ENCODE assay signal across 1 cellular context in the genomic region with DNA sequence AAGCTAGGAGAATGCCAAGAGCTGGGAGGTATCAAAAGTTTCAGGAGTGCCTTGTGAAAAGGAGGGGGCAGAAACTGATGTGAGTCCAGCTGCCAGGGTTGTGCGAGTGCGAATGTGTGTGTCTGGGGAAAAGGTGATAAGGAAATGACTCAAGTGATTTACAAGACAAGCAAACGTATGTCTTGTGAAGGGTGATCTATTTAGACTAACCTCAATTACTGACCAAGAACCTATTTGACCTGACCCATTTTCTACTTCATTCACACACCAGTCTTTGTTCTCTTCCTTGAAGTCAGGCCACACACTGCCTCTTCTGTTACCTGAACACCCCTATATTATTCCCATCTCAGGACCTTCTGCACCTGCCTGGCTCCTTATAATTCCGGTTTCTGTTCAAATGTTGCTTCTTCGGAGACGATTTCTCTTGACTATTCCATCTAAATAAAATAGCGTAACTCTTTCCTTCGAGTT.
TF ChIP-seq lines count a peak whose summit lies in the region.

No MANE protein-coding gene starts in this region.

TF ChIP-seq in K562, 482 proteins besides CTCF, POLR2A, EP300 and RAD21 (continued from another document and continues in another):
- TF ChIP-seq, protein P1, sequence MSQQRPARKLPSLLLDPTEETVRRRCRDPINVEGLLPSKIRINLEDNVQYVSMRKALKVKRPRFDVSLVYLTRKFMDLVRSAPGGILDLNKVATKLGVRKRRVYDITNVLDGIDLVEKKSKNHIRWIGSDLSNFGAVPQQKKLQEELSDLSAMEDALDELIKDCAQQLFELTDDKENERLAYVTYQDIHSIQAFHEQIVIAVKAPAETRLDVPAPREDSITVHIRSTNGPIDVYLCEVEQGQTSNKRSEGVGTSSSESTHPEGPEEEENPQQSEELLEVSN (IDR thresholded peaks at IDR 0.05; ENCODE audit: borderline replicate concordance in 1 of 2, extremely low read depth in 1 of 2, insufficient read depth in 1 of 2, insufficient read length in 1 of 2, low read depth in 1 of 2, low read length in 1 of 2, poor library complexity in 1 of 2, severe bottlenecking in 1 of 2), result no peak
- no peak for TF ChIP-seq ZNF778 (CRISPR knock-in tag; IDR thresholded peaks at IDR 0.05)
- TF ChIP-seq, protein P2, sequence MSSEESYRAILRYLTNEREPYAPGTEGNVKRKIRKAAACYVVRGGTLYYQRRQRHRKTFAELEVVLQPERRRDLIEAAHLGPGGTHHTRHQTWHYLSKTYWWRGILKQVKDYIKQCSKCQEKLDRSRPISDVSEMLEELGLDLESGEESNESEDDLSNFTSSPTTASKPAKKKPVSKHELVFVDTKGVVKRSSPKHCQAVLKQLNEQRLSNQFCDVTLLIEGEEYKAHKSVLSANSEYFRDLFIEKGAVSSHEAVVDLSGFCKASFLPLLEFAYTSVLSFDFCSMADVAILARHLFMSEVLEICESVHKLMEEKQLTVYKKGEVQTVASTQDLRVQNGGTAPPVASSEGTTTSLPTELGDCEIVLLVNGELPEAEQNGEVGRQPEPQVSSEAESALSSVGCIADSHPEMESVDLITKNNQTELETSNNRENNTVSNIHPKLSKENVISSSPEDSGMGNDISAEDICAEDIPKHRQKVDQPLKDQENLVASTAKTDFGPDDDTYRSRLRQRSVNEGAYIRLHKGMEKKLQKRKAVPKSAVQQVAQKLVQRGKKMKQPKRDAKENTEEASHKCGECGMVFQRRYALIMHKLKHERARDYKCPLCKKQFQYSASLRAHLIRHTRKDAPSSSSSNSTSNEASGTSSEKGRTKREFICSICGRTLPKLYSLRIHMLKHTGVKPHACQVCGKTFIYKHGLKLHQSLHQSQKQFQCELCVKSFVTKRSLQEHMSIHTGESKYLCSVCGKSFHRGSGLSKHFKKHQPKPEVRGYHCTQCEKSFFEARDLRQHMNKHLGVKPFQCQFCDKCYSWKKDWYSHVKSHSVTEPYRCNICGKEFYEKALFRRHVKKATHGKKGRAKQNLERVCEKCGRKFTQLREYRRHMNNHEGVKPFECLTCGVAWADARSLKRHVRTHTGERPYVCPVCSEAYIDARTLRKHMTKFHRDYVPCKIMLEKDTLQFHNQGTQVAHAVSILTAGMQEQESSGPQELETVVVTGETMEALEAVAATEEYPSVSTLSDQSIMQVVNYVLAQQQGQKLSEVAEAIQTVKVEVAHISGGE (CRISPR knock-in tag; IDR thresholded peaks at IDR 0.05), result no peak
- TF ChIP-seq HDAC3 (IDR thresholded peaks at IDR 0.05; ENCODE audit: borderline replicate concordance, partially characterized antibody), result peak; percentile 93
- TF ChIP-seq MYNN (IDR thresholded peaks at IDR 0.05), result peak; percentile 91
- TF ChIP-seq MYNN (CRISPR knock-in tag; IDR thresholded peaks at IDR 0.05), result no peak
- TF ChIP-seq CHCHD3 (CRISPR knock-in tag; IDR thresholded peaks at IDR 0.05), result no peak
- no peak for TF ChIP-seq ASH1L (IDR thresholded peaks at IDR 0.05; ENCODE audit: borderline replicate concordance, low read depth, partially characterized antibody)
- no peak for TF ChIP-seq NCOA4 (IDR thresholded peaks at IDR 0.05; ENCODE audit: partially characterized antibody)
- peak; percentile 82 for TF ChIP-seq FOXM1 (IDR thresholded peaks at IDR 0.05; ENCODE audit: low read depth)
- no peak for TF ChIP-seq FOXM1 (CRISPR knock-in tag; IDR thresholded peaks at IDR 0.05; ENCODE audit: low read depth)
- TF ChIP-seq, protein P3, sequence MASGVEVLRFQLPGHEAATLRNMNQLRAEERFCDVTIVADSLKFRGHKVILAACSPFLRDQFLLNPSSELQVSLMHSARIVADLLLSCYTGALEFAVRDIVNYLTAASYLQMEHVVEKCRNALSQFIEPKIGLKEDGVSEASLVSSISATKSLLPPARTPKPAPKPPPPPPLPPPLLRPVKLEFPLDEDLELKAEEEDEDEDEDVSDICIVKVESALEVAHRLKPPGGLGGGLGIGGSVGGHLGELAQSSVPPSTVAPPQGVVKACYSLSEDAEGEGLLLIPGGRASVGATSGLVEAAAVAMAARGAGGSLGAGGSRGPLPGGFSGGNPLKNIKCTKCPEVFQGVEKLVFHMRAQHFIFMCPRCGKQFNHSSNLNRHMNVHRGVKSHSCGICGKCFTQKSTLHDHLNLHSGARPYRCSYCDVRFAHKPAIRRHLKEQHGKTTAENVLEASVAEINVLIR (CRISPR knock-in tag; IDR thresholded peaks at IDR 0.05), result no peak
- TF ChIP-seq, protein P4, sequence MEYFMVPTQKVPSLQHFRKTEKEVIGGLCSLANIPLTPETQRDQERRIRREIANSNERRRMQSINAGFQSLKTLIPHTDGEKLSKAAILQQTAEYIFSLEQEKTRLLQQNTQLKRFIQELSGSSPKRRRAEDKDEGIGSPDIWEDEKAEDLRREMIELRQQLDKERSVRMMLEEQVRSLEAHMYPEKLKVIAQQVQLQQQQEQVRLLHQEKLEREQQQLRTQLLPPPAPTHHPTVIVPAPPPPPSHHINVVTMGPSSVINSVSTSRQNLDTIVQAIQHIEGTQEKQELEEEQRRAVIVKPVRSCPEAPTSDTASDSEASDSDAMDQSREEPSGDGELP (CRISPR knock-in tag; IDR thresholded peaks at IDR 0.05; ENCODE audit: borderline replicate concordance), result peak; percentile 67
- TF ChIP-seq ZFP30 (CRISPR knock-in tag; IDR thresholded peaks at IDR 0.05; ENCODE audit: borderline replicate concordance), result no peak
- no peak for TF ChIP-seq KLF10 (CRISPR knock-in tag; IDR thresholded peaks at IDR 0.05)
- 0 out of 2 replicates have a peak, but pooled peaks have one; percentile 29 for TF ChIP-seq NFATC3 (IDR thresholded peaks at IDR 0.05)
- TF ChIP-seq XRCC3 (IDR thresholded peaks at IDR 0.05), result no peak
- TF ChIP-seq ZNF561 (CRISPR knock-in tag; conservative IDR thresholded peaks at IDR 0.05), result no peak
- TF ChIP-seq EGR1 (conservative IDR thresholded peaks at IDR 0.05), result peak; percentile 62
- TF ChIP-seq L3MBTL2 (IDR thresholded peaks at IDR 0.05), result no peak
- no peak for TF ChIP-seq ZNF75A (CRISPR knock-in tag; IDR thresholded peaks at IDR 0.05)
- TF ChIP-seq ZBED1 (IDR thresholded peaks at IDR 0.05), result 0 out of 2 replicates have a peak, but pooled peaks have one; percentile 43
- no peak for TF ChIP-seq SIN3B (IDR thresholded peaks at IDR 0.05; ENCODE audit: low read depth)
- TF ChIP-seq, protein P5, sequence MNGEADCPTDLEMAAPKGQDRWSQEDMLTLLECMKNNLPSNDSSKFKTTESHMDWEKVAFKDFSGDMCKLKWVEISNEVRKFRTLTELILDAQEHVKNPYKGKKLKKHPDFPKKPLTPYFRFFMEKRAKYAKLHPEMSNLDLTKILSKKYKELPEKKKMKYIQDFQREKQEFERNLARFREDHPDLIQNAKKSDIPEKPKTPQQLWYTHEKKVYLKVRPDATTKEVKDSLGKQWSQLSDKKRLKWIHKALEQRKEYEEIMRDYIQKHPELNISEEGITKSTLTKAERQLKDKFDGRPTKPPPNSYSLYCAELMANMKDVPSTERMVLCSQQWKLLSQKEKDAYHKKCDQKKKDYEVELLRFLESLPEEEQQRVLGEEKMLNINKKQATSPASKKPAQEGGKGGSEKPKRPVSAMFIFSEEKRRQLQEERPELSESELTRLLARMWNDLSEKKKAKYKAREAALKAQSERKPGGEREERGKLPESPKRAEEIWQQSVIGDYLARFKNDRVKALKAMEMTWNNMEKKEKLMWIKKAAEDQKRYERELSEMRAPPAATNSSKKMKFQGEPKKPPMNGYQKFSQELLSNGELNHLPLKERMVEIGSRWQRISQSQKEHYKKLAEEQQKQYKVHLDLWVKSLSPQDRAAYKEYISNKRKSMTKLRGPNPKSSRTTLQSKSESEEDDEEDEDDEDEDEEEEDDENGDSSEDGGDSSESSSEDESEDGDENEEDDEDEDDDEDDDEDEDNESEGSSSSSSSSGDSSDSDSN (IDR thresholded peaks at IDR 0.05; ENCODE audit: borderline replicate concordance in 1 of 2, low read depth in 2 of 2, low read length in 2 of 2), result no peak
- no peak for TF ChIP-seq ZNF584 (CRISPR knock-in tag; IDR thresholded peaks at IDR 0.05; ENCODE audit: low read depth)
- peak in 1 of 2 experiments; percentile 74 for TF ChIP-seq NCOA2 (IDR thresholded peaks at IDR 0.05; ENCODE audit: partially characterized antibody in 2 of 2)
- TF ChIP-seq, protein P6, sequence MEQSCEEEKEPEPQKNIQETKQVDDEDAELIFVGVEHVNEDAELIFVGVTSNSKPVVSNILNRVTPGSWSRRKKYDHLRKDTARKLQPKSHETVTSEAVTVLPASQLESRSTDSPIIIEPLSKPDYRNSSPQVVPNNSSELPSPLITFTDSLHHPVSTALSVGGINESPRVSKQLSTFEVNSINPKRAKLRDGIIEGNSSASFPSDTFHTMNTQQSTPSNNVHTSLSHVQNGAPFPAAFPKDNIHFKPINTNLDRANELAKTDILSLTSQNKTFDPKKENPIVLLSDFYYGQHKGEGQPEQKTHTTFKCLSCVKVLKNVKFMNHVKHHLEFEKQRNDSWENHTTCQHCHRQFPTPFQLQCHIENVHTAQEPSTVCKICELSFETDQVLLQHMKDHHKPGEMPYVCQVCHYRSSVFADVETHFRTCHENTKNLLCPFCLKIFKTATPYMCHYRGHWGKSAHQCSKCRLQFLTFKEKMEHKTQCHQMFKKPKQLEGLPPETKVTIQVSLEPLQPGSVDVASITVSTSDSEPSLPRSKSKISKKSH (CRISPR knock-in tag; IDR thresholded peaks at IDR 0.05), result no peak
- TF ChIP-seq ILK (tag; IDR thresholded peaks at IDR 0.05; ENCODE audit: borderline replicate concordance, low read depth), result no peak
- TF ChIP-seq ZKSCAN8 (CRISPR knock-in tag; IDR thresholded peaks at IDR 0.05), result no peak
- peak; percentile 97 for TF ChIP-seq JUND (IDR thresholded peaks at IDR 0.05; ENCODE audit: borderline replicate concordance, low read depth, low read length)
- peak; percentile 97; the same call in 2 of the 3 replicates for TF ChIP-seq JUND (tag; IDR thresholded peaks at IDR 0.05; ENCODE audit: borderline replicate concordance, low read depth, low read length)
- TF ChIP-seq TAF9B (IDR thresholded peaks at IDR 0.05; ENCODE audit: partially characterized antibody), result peak; percentile 77
- TF ChIP-seq, protein P7, sequence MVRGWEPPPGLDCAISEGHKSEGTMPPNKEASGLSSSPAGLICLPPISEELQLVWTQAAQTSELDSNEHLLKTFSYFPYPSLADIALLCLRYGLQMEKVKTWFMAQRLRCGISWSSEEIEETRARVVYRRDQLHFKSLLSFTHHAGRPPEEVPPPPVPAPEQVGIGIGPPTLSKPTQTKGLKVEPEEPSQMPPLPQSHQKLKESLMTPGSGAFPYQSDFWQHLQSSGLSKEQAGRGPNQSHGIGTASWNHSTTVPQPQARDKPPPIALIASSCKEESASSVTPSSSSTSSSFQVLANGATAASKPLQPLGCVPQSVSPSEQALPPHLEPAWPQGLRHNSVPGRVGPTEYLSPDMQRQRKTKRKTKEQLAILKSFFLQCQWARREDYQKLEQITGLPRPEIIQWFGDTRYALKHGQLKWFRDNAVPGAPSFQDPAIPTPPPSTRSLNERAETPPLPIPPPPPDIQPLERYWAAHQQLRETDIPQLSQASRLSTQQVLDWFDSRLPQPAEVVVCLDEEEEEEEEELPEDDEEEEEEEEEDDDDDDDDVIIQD (CRISPR knock-in tag; IDR thresholded peaks at IDR 0.05), result no peak
- no peak for TF ChIP-seq SAP30 (IDR thresholded peaks at IDR 0.05; ENCODE audit: borderline replicate concordance, insufficient read depth, low read depth, low read length, poor library complexity, severe bottlenecking)
- TF ChIP-seq ZNF146 (CRISPR knock-in tag; IDR thresholded peaks at IDR 0.05; ENCODE audit: unreplicated experiment), result no peak
- TF ChIP-seq, protein P8, sequence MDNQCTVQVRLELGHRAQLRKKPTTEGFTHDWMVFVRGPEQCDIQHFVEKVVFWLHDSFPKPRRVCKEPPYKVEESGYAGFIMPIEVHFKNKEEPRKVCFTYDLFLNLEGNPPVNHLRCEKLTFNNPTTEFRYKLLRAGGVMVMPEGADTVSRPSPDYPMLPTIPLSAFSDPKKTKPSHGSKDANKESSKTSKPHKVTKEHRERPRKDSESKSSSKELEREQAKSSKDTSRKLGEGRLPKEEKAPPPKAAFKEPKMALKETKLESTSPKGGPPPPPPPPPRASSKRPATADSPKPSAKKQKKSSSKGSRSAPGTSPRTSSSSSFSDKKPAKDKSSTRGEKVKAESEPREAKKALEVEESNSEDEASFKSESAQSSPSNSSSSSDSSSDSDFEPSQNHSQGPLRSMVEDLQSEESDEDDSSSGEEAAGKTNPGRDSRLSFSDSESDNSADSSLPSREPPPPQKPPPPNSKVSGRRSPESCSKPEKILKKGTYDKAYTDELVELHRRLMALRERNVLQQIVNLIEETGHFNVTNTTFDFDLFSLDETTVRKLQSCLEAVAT (IDR thresholded peaks at IDR 0.05), result peak in 1 of 2 experiments; percentile 41; a peak in 2 of 4 replicates
- TF ChIP-seq, protein P9, sequence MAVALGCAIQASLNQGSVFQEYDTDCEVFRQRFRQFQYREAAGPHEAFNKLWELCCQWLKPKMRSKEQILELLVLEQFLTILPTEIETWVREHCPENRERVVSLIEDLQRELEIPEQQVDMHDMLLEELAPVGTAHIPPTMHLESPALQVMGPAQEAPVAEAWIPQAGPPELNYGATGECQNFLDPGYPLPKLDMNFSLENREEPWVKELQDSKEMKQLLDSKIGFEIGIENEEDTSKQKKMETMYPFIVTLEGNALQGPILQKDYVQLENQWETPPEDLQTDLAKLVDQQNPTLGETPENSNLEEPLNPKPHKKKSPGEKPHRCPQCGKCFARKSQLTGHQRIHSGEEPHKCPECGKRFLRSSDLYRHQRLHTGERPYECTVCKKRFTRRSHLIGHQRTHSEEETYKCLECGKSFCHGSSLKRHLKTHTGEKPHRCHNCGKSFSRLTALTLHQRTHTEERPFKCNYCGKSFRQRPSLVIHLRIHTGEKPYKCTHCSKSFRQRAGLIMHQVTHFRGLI (CRISPR knock-in tag; IDR thresholded peaks at IDR 0.05), result no peak
- TF ChIP-seq RBBP5 (IDR thresholded peaks at IDR 0.05; ENCODE audit: borderline replicate concordance, insufficient read depth, low read length, poor library complexity, severe bottlenecking), result no peak
- 0 out of 2 replicates have a peak, but pooled peaks have one; percentile 9 for TF ChIP-seq ELF4 (CRISPR knock-in tag; IDR thresholded peaks at IDR 0.05)
- TF ChIP-seq NCOR1 (IDR thresholded peaks at IDR 0.05), result peak; percentile 96
- TF ChIP-seq MXI1 (IDR thresholded peaks at IDR 0.05; ENCODE audit: low read depth, low read length), result no peak; the same call in 1 of the 2 replicates
- TF ChIP-seq, protein P10, sequence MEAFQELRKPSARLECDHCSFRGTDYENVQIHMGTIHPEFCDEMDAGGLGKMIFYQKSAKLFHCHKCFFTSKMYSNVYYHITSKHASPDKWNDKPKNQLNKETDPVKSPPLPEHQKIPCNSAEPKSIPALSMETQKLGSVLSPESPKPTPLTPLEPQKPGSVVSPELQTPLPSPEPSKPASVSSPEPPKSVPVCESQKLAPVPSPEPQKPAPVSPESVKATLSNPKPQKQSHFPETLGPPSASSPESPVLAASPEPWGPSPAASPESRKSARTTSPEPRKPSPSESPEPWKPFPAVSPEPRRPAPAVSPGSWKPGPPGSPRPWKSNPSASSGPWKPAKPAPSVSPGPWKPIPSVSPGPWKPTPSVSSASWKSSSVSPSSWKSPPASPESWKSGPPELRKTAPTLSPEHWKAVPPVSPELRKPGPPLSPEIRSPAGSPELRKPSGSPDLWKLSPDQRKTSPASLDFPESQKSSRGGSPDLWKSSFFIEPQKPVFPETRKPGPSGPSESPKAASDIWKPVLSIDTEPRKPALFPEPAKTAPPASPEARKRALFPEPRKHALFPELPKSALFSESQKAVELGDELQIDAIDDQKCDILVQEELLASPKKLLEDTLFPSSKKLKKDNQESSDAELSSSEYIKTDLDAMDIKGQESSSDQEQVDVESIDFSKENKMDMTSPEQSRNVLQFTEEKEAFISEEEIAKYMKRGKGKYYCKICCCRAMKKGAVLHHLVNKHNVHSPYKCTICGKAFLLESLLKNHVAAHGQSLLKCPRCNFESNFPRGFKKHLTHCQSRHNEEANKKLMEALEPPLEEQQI (IDR thresholded peaks at IDR 0.05), result 0 out of 2 replicates have a peak, but pooled peaks have one; percentile 33
- no peak for TF ChIP-seq HNRNPK (IDR thresholded peaks at IDR 0.05; ENCODE audit: low read depth, low read length, poor library complexity, severe bottlenecking)
- TF ChIP-seq ZNF134 (CRISPR knock-in tag; conservative IDR thresholded peaks at IDR 0.05), result no peak
- TF ChIP-seq ZNF197 (CRISPR knock-in tag; IDR thresholded peaks at IDR 0.05; ENCODE audit: low read depth), result no peak
